In genomic region chr2:107621186-107621835, GRCh38 we compare ENCODE assay signal across 28 cellular contexts.
"Had no signal": no experiment of that assay in that cellular context is flagged by ENCODE, and none has a peak within 500 bp of the region (broad histone marks: within the 10 kb centered on the region; RNA-seq: fewer than 3 reads in every experiment).

No MANE protein-coding gene starts in this region.

- H3K4me3 ChIP-seq: ascending aorta, body of pancreas, SK-N-MC had no signal

- H3K36me3 ChIP-seq: ascending aorta had no signal

- H3K27me3 ChIP-seq: ascending aorta, body of pancreas had no signal

- H3K27ac ChIP-seq: ascending aorta, body of pancreas, RWPE1, SK-N-MC had no signal

- ATAC-seq: activated naive CD4-positive, alpha-beta T cell treated with anti-CD3 and anti-CD28 coated beads, Interleukin-2, amount 50 U/mL, for 72 hours; activated naive CD8-positive, alpha-beta T cell treated with anti-CD3 and anti-CD28 coated beads, Interleukin-2, amount 50 U/mL, for 24 hours; activated T-cell treated with anti-CD3 and anti-CD28 coated beads, Interleukin-2, amount 50 U/mL, for 4 hours; body of pancreas; Panc1; T-cell had no signal

- H3K4me1 ChIP-seq: ascending aorta, body of pancreas had no signal

- DNase-seq: activated B cell treated with CpG ODN at 0.5 μM for 24 hours; activated CD4-positive, alpha-beta memory T cell treated with anti-CD3 and anti-CD28 coated beads for 36 hours; activated CD4-positive, alpha-beta T cell treated with anti-CD3 and anti-CD28 coated beads, Interleukin-2, amount 10 ng/mL, durations not matched to agents 7 days and 5 days; activated CD8-positive, alpha-beta memory T cell treated with anti-CD3 and anti-CD28 coated beads for 24 hours; activated effector memory CD4-positive, alpha-beta T cell treated with anti-CD3 and anti-CD28 coated beads, Interleukin-2, amount 50 U/mL, for 16 hours; activated naive CD4-positive, alpha-beta T cell treated with Interleukin-2 at 50 U/mL for 16 hours; activated naive CD8-positive, alpha-beta T cell treated with anti-CD3 and anti-CD28 coated beads, Interleukin-2, amount 50 U/mL, for 24 hours; activated T-cell treated with anti-CD3 and anti-CD28 coated beads, Interleukin-2, amount 50 U/mL, for 4 hours; amniotic stem cell; body of pancreas; KG1; NCI-H1048; NCI-H146; NCI-H187 treated with DMSO at 0.1 percent for 48 hours; NCI-H2171; NCI-H2227 treated with DMSO at 0.1 percent for 48 hours; NCI-H446 treated with DMSO at 0.1 percent for 48 hours; NCI-H524 treated with DMSO at 0.1 percent for 48 hours; NCI-H82; SHP77 treated with DMSO at 0.1 percent for 48 hours; T-cell; T-helper 2 cell; T1000 had no signal
